ENCODE assay signal across 8 cellular contexts in the genomic region with DNA sequence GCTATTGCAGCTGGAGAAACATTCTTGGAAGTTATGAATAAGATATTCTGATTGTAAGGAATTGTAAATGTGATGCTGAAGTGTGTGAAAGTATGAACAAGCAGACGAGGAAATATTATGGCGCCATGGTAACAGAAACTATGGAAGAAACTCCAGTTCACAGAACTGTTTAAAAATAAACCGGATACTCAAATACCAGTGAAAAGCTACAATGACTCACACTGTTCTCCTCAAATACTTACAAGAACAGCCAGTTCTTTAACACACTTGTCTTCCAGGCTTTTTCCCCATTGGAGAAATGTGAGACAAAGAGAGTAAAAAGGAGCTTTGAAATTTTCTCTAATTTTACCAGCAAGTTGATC.
DNase-seq lines count a peak whose midpoint lies in the region; ATAC-seq and TF ChIP-seq lines count a peak whose summit lies in the region.

No MANE protein-coding gene starts in this region.

- H3K36me3 ChIP-seq in hepatocyte (replicated peaks; ENCODE audit: insufficient read depth, low read depth): no peaks in the 10 kb centered on the region

- no peak for TF ChIP-seq CTCF in hepatocyte (IDR thresholded peaks at IDR 0.05; ENCODE audit: poor library complexity)

- H2AFZ ChIP-seq in hepatocyte: no peak overlapping the region

- ATAC-seq in stimulated activated naive B cell treated with anti-CD40 and anti-IgM and Interleukin-4, amounts not matched to agents 10 μg/mL and 1 μg/mL and 100 μg/mL, for 72 hours (replicated peaks): peak; percentile 14 to 20
- ATAC-seq in HG03025 (IDR thresholded peaks at IDR 0.05; ENCODE audit: low FRiP score, unreplicated experiment) (no peak), GM19035 (IDR thresholded peaks at IDR 0.05; ENCODE audit: unreplicated experiment) (no peak)

- peak overlapping the region; percentile 4 for H3K27ac Mint-ChIP-seq in activated naive CD4-positive, alpha-beta T cell treated with anti-CD3 and anti-CD28 coated beads, Interleukin-2, amount 10 ng/mL, durations not matched to agents 7 days and 5 days
- H3K27ac Mint-ChIP-seq in stimulated activated naive B cell treated with anti-CD40 and anti-IgM and Interleukin-4, amounts not matched to agents 10 μg/mL and 1 μg/mL and 100 μg/mL, for 72 hours: peak overlapping the region; percentile 97

- no peak for DNase-seq in activated naive CD4-positive, alpha-beta T cell treated with anti-CD3 and anti-CD28 coated beads, Interleukin-2, amount 10 ng/mL, durations not matched to agents 7 days and 5 days
- no peak for DNase-seq in activated naive CD4-positive, alpha-beta T cell (lab: John Stamatoyannopoulos, UW)
- DNase-seq in amniotic stem cell (lab: John Stamatoyannopoulos, UW) (peak; percentile 90), hepatocyte (ENCODE audit: low spot score) (peak; percentile 82), NCI-H82 (lab: John Stamatoyannopoulos, UW) (no peak)
- DNase-seq in stimulated activated naive B cell treated with anti-CD40 and anti-IgM and Interleukin-4, amounts not matched to agents 10 μg/mL and 1 μg/mL and 100 μg/mL, for 72 hours: no peak

- CTCF ChIA-PET in activated naive CD4-positive, alpha-beta T cell treated with anti-CD3 and anti-CD28 coated beads, Interleukin-2, amount 10 ng/mL, durations not matched to agents 7 days and 5 days (lab: Charles Lee): interaction anchor here (0.9 to 1.4 kb wide), 3 partner anchors 13 to 100 kb away, joined by 3 to 4 read pairs (median 3); no protein-coding TSS in a partner anchor

- H3K36me3 Mint-ChIP-seq in activated naive CD4-positive, alpha-beta T cell treated with anti-CD3 and anti-CD28 coated beads, Interleukin-2, amount 10 ng/mL, durations not matched to agents 7 days and 5 days: no peaks in the 10 kb centered on the region
- peaks cover 1 to 8% of the 10 kb centered on the region in 2 donors for H3K36me3 Mint-ChIP-seq in stimulated activated naive B cell treated with anti-CD40 and anti-IgM and Interleukin-4, amounts not matched to agents 10 μg/mL and 1 μg/mL and 100 μg/mL, for 72 hours

- peak overlapping the region; percentile 87 for H3K27ac ChIP-seq in hepatocyte

- WGBS in hepatocyte (ENCODE audit: low lambda C conversion rate, missing lambda C conversion rate): 50% methylated on average over 3 of the region's 3 CpGs

- H3K4me3 Mint-ChIP-seq in activated naive CD4-positive, alpha-beta T cell treated with anti-CD3 and anti-CD28 coated beads, Interleukin-2, amount 10 ng/mL, durations not matched to agents 7 days and 5 days: no peak overlapping the region
- H3K4me3 Mint-ChIP-seq in stimulated activated naive B cell treated with anti-CD40 and anti-IgM and Interleukin-4, amounts not matched to agents 10 μg/mL and 1 μg/mL and 100 μg/mL, for 72 hours: peak overlapping the region; percentile 75 to 81

- no peaks in the 10 kb centered on the region for H3K27me3 ChIP-seq in hepatocyte

- no peaks in the 10 kb centered on the region for H3K9me3 ChIP-seq in hepatocyte (ENCODE audit: low read depth)

- H3K27me3 Mint-ChIP-seq in activated naive CD4-positive, alpha-beta T cell treated with anti-CD3 and anti-CD28 coated beads, Interleukin-2, amount 10 ng/mL, durations not matched to agents 7 days and 5 days: no peaks in the 10 kb centered on the region
- no peaks in the 10 kb centered on the region for H3K27me3 Mint-ChIP-seq in stimulated activated naive B cell treated with anti-CD40 and anti-IgM and Interleukin-4, amounts not matched to agents 10 μg/mL and 1 μg/mL and 100 μg/mL, for 72 hours

- peak overlapping the region; percentile 42 for H3K4me2 ChIP-seq in hepatocyte

- peaks cover 45% of the 10 kb centered on the region for H3K4me1 Mint-ChIP-seq in activated naive CD4-positive, alpha-beta T cell treated with anti-CD3 and anti-CD28 coated beads, Interleukin-2, amount 10 ng/mL, durations not matched to agents 7 days and 5 days
- peaks cover 79 to 100% of the 10 kb centered on the region in 2 donors for H3K4me1 Mint-ChIP-seq in stimulated activated naive B cell treated with anti-CD40 and anti-IgM and Interleukin-4, amounts not matched to agents 10 μg/mL and 1 μg/mL and 100 μg/mL, for 72 hours

- peaks cover 24% of the 10 kb centered on the region for H4K20me1 ChIP-seq in hepatocyte (ENCODE audit: insufficient read depth, poor library complexity, severe bottlenecking)

- H3K9me2 ChIP-seq in hepatocyte (replicated peaks; ENCODE audit: insufficient read depth): no peaks in the 10 kb centered on the region

- H3K4me1 ChIP-seq in hepatocyte (ENCODE audit: insufficient read depth): peaks cover 54% of the 10 kb centered on the region

- H3K9me3 Mint-ChIP-seq in activated naive CD4-positive, alpha-beta T cell treated with anti-CD3 and anti-CD28 coated beads, Interleukin-2, amount 10 ng/mL, durations not matched to agents 7 days and 5 days: no peaks in the 10 kb centered on the region
- peaks cover 0 to 2% of the 10 kb centered on the region in 2 donors for H3K9me3 Mint-ChIP-seq in stimulated activated naive B cell treated with anti-CD40 and anti-IgM and Interleukin-4, amounts not matched to agents 10 μg/mL and 1 μg/mL and 100 μg/mL, for 72 hours

- H3K79me2 ChIP-seq in hepatocyte: peaks cover 95% of the 10 kb centered on the region

- no peak overlapping the region for H3K4me3 ChIP-seq in hepatocyte

Comparison
In these comparisons a context has a peak if more than half of its experiments do, and no peak if none do; other contexts are left out.
1. DNase-seq: peak in amniotic stem cell (single experiment) and hepatocyte (single experiment); none in activated naive CD4-positive, alpha-beta T cell treated with anti-CD3 and anti-CD28 coated beads, Interleukin-2, amount 10 ng/mL, durations not matched to agents 7 days and 5 days (single experiment), activated naive CD4-positive, alpha-beta T cell (0 of 4), stimulated activated naive B cell treated with anti-CD40 and anti-IgM and Interleukin-4, amounts not matched to agents 10 μg/mL and 1 μg/mL and 100 μg/mL, for 72 hours (single experiment) and NCI-H82 (single experiment).
2. ATAC-seq: peak in stimulated activated naive B cell treated with anti-CD40 and anti-IgM and Interleukin-4, amounts not matched to agents 10 μg/mL and 1 μg/mL and 100 μg/mL, for 72 hours (2 of 2); none in HG03025 (single experiment) and GM19035 (single experiment).